ENCODE assay signal across 8 cellular contexts in genomic region chr7:106112972-106113421, GRCh38. TPM values are rescaled to one million over a fixed set of nuclear protein-coding genes. Genes with fewer than 3 reads are reported as not detected.
A peak's percentile ranks its signal among the peaks of the same experiment; 100 is the strongest.
DNase-seq lines count a peak whose midpoint lies in the region; ATAC-seq and TF ChIP-seq lines count a peak whose summit lies in the region.

No MANE protein-coding gene starts in this region.

- peak overlapping the region; percentile 96 for H3K9ac ChIP-seq in BLaER1

- no peaks in the 10 kb centered on the region for H3K27me3 ChIP-seq in BLaER1

- H3K9me3 ChIP-seq in BLaER1: peaks cover 7% of the 10 kb centered on the region; the same call in 1 of the 2 replicates

- H3K27ac ChIP-seq in BLaER1: peak overlapping the region; percentile 99

- ATAC-seq in GM19351 (IDR thresholded peaks at IDR 0.05; ENCODE audit: unreplicated experiment) (no peak), HG02973 (IDR thresholded peaks at IDR 0.05; ENCODE audit: unreplicated experiment) (no peak)
- no peak for ATAC-seq in activated CD4-positive, CD25-positive, alpha-beta regulatory T cell treated with anti-CD3 and anti-CD28 coated beads, Interleukin-2, amount 50 U/mL, for 24 hours

- no peaks in the 10 kb centered on the region for H3K9me3 Mint-ChIP-seq in nephron

- no peaks in the 10 kb centered on the region for H3K27me3 Mint-ChIP-seq in nephron (ENCODE audit: low read depth)

- no peak for DNase-seq in Jurkat, Clone E6-1 (ENCODE audit: low read depth, low spot score)
- peak; percentile 4 for DNase-seq in cerebellum (ENCODE audit: low spot score)
- DNase-seq in retina: no peak

- H3K4me3 ChIP-seq in BLaER1: peak overlapping the region; percentile 87
- peak overlapping the region; percentile 59 for H3K4me3 ChIP-seq in Jurkat, Clone E6-1 (ENCODE audit: low read length)

- H3K4me2 ChIP-seq in BLaER1: peak overlapping the region; percentile 89

- no peak for TF ChIP-seq CTCF in nephron (IDR thresholded peaks at IDR 0.05; ENCODE audit: unreplicated experiment in 3 of 3)

- H3K27ac Mint-ChIP-seq in nephron: peak overlapping the region; percentile 92 to 97 (median 93)

- peaks cover 41% of the 10 kb centered on the region for H3K4me1 Mint-ChIP-seq in nephron

- peaks cover 33% of the 10 kb centered on the region for H4K20me1 ChIP-seq in BLaER1

- peak overlapping the region; percentile 90 to 95 (median 93) for H3K4me3 Mint-ChIP-seq in nephron

- H3K36me3 ChIP-seq in BLaER1: peaks cover under 1% of the 10 kb centered on the region; the same call in 1 of the 2 replicates

- peaks cover 78% of the 10 kb centered on the region for H3K4me1 ChIP-seq in BLaER1

- H3K36me3 Mint-ChIP-seq in nephron (ENCODE audit: low read depth): no peaks in the 10 kb centered on the region

RNA-seq across cellular contexts. Expression of gene SYPL1, which starts 0.9 kb away (rescaled TPM):
- 94.2 TPM for polyA plus RNA-seq in Jurkat, Clone E6-1 (2012; ENCODE audit: insufficient read depth, insufficient read length)
- 24.7 TPM for total RNA-seq in cerebellum
